In the genomic region with DNA sequence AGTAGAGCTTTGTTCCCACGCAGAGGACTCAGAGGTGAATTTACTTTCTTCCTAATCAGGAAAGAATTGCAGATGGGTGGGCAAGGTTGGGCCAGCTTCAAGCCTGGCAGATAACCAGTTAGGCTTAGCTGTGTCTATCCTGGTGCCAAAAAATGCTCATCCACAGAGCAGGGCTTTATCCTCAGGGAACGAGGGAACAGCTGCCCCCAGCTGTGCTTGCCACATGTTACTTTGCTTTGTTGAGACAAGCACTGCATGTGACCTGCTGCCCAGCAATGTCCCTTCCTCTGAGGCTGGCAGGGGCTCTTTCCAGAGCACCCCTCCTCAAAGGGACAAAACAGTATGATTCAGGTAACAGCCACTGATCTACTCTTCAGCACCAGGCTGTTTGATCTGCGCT, we compare ENCODE assay signal across 1 cellular context.
TF ChIP-seq lines count a peak whose summit lies in the region.

No MANE protein-coding gene starts in this region.

TF ChIP-seq in WTC11, 78 proteins besides CTCF, POLR2A, EP300 and RAD21 (continued from another document):
- TF ChIP-seq AR (CRISPR knock-in tag; IDR thresholded peaks at IDR 0.05) = no peak
- TF ChIP-seq NFATC4 (CRISPR knock-in tag; IDR thresholded peaks at IDR 0.05) = no peak
- TF ChIP-seq, protein P1, sequence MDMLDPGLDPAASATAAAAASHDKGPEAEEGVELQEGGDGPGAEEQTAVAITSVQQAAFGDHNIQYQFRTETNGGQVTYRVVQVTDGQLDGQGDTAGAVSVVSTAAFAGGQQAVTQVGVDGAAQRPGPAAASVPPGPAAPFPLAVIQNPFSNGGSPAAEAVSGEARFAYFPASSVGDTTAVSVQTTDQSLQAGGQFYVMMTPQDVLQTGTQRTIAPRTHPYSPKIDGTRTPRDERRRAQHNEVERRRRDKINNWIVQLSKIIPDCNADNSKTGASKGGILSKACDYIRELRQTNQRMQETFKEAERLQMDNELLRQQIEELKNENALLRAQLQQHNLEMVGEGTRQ (CRISPR knock-in tag; IDR thresholded peaks at IDR 0.05) = peak; percentile 43; the same call in 1 of the 2 replicates
TF ChIP-seq in WTC11: peak in this region for 1.
